15 cellular contexts compared by ENCODE assay signal in genomic region chr1:64483711-64484454, GRCh38. TPM values are rescaled to one million over a fixed set of nuclear protein-coding genes. Genes with fewer than 3 reads are reported as not detected.
DNase-seq lines count a peak whose midpoint lies in the region; ATAC-seq and TF ChIP-seq lines count a peak whose summit lies in the region.
"Had no signal": no experiment of that assay in that cellular context is flagged by ENCODE, and none has a peak within 500 bp of the region (broad histone marks: within the 10 kb centered on the region; RNA-seq: fewer than 3 reads in every experiment).

No MANE protein-coding gene starts in this region.

- H4K8ac ChIP-seq in trophoblast cell (ENCODE audit: low read depth, low read length): no peak overlapping the region

- H3K9ac ChIP-seq in PC-3 (ENCODE audit: low read length) (no peak overlapping the region), trophoblast cell (ENCODE audit: low read length) (no peak overlapping the region)

- H3K9me3 ChIP-seq in PC-3 (ENCODE audit: low read length) (no peaks in the 10 kb centered on the region), hepatocyte (ENCODE audit: low read depth) (no peaks in the 10 kb centered on the region), trophoblast cell (ENCODE audit: insufficient read depth, low read depth, low read length) (no peaks in the 10 kb centered on the region)
- H3K9me3 ChIP-seq: A549, HAP-1 had no signal

- TF ChIP-seq CTCF in GM23338 (conservative IDR thresholded peaks at IDR 0.05; ENCODE audit: low read depth in 2 of 2) (no peak), PC-3 (conservative IDR thresholded peaks at IDR 0.05; ENCODE audit: low read depth, low read length) (no peak), hepatocyte (IDR thresholded peaks at IDR 0.05; ENCODE audit: poor library complexity) (no peak)

- no peaks in the 10 kb centered on the region for H3K27me3 ChIP-seq in GM23338 (ENCODE audit: insufficient read depth)
- H3K27me3 ChIP-seq in PC-3 (ENCODE audit: low read length): no peaks in the 10 kb centered on the region
- no peaks in the 10 kb centered on the region for H3K27me3 ChIP-seq in hepatocyte
- H3K27me3 ChIP-seq in trophoblast cell (ENCODE audit: insufficient read depth, low read length): no peaks in the 10 kb centered on the region

- H3K4me1 Mint-ChIP-seq in GM23338: peaks cover 71% of the 10 kb centered on the region

- H3K4me1 ChIP-seq in GM23338 (ENCODE audit: insufficient read depth): peaks cover 67% of the 10 kb centered on the region
- peaks cover 15% of the 10 kb centered on the region for H3K4me1 ChIP-seq in PC-3 (ENCODE audit: insufficient read depth, low read length)
- H3K4me1 ChIP-seq in hepatocyte (ENCODE audit: insufficient read depth): peaks cover 46% of the 10 kb centered on the region
- H3K4me1 ChIP-seq in trophoblast cell (ENCODE audit: control insufficient read depth in 1 of 2, insufficient read depth in 2 of 2, low read length in 2 of 2): peaks cover 7 to 8% of the 10 kb centered on the region in 2 experiments
- H3K4me1 ChIP-seq: A549 had no signal

- no peaks in the 10 kb centered on the region; the same call in 2 of the 3 replicates for H3K36me3 Mint-ChIP-seq in GM23338 (ENCODE audit: low read depth)

- no peak overlapping the region for H3K4me3 ChIP-seq in GM23338
- no peak overlapping the region; the same call in 1 of the 2 replicates for H3K4me3 ChIP-seq in PC-3 (ENCODE audit: low read length)
- no peak overlapping the region for H3K4me3 ChIP-seq in hepatocyte
- H3K4me3 ChIP-seq in trophoblast cell (ENCODE audit: low read depth, low read length): no peak overlapping the region
- H3K4me3 ChIP-seq: A549, HAP-1 had no signal

- H2AFZ ChIP-seq in GM23338 (no peak overlapping the region), PC-3 (ENCODE audit: low read length) (no peak overlapping the region), hepatocyte (no peak overlapping the region), trophoblast cell (ENCODE audit: insufficient read depth, low read length, poor library complexity) (no peak overlapping the region)

- H4K91ac ChIP-seq in trophoblast cell (ENCODE audit: low read depth, low read length): peak overlapping the region; percentile 37

- ATAC-seq in GM23338 (peak; percentile 80), PC-3 (no peak; the same call in 1 of the 2 replicates)
- ATAC-seq: A549 had no signal

- H3K9me2 ChIP-seq in GM23338 (ENCODE audit: insufficient read depth) (no peaks in the 10 kb centered on the region), PC-3 (replicated peaks; ENCODE audit: low read length) (no peaks in the 10 kb centered on the region), hepatocyte (replicated peaks; ENCODE audit: insufficient read depth) (no peaks in the 10 kb centered on the region)

- POLR2A ChIA-PET in PC-3 (lab: Charles Lee; ENCODE audit: unreplicated experiment): no interaction called here

- no peak overlapping the region for H4K12ac ChIP-seq in trophoblast cell (ENCODE audit: low read depth, low read length)

- H2BK120ac ChIP-seq in trophoblast cell (ENCODE audit: insufficient read depth, low read length, poor library complexity): no peak overlapping the region

- H3K36me3 ChIP-seq in GM23338 (ENCODE audit: insufficient read depth) (no peaks in the 10 kb centered on the region), PC-3 (ENCODE audit: low read depth, low read length) (no peaks in the 10 kb centered on the region), hepatocyte (replicated peaks; ENCODE audit: insufficient read depth, low read depth) (no peaks in the 10 kb centered on the region), trophoblast cell (ENCODE audit: control insufficient read depth in 1 of 2, insufficient read depth in 2 of 2, low read length in 2 of 2) (no peaks in the 10 kb centered on the region)
- H3K36me3 ChIP-seq: HAP-1 had no signal

- H3K18ac ChIP-seq in trophoblast cell (ENCODE audit: low read length): no peak overlapping the region

- H2AK5ac ChIP-seq in trophoblast cell (ENCODE audit: low read length): no peak overlapping the region

- no peak overlapping the region for H2BK5ac ChIP-seq in trophoblast cell (ENCODE audit: low read depth, low read length, poor library complexity)

- H3K27ac Mint-ChIP-seq in GM23338: 0 out of 2 replicates have a peak overlapping the region, but pooled peaks have one; percentile 4

- H3K79me2 ChIP-seq in GM23338 (replicated peaks; ENCODE audit: insufficient read depth): peaks cover 100% of the 10 kb centered on the region
- H3K79me2 ChIP-seq in PC-3 (ENCODE audit: low read length): peaks cover 10% of the 10 kb centered on the region; the same call in 1 of the 2 replicates
- peaks cover 100% of the 10 kb centered on the region for H3K79me2 ChIP-seq in hepatocyte
- no peaks in the 10 kb centered on the region for H3K79me2 ChIP-seq in trophoblast cell (ENCODE audit: control insufficient read depth, insufficient read depth, low read length, poor library complexity)

- H3K23ac ChIP-seq in trophoblast cell (ENCODE audit: low read length): no peak overlapping the region

- WGBS in hepatocyte (ENCODE audit: low lambda C conversion rate, missing lambda C conversion rate): 91% methylated on average over 7 of the region's 7 CpGs
- WGBS in trophoblast cell (ENCODE audit: extremely low coverage, insufficient coverage, insufficient read length): no CpG with 5 or more reads among the region's 7 CpGs

- CTCF ChIA-PET in PC-3 (lab: Charles Lee): no interaction called here

- no peak overlapping the region for H3K14ac ChIP-seq in trophoblast cell (ENCODE audit: low read length)

- H2BK12ac ChIP-seq in trophoblast cell (ENCODE audit: low read length): no peak overlapping the region

- peak; percentile 76 for DNase-seq in GM23338 (ENCODE audit: low spot score)
- no peak for DNase-seq in PC-3
- DNase-seq in hepatocyte (ENCODE audit: low spot score): no peak
- DNase-seq in trophoblast cell: no peak
- no peak for DNase-seq in NCI-H524 (lab: John Stamatoyannopoulos, UW)
- DNase-seq in DMS53 (lab: John Stamatoyannopoulos, UW): no peak
- DNase-seq in posterior vena cava (ENCODE audit: low spot score): no peak
- DNase-seq in activated effector memory CD4-positive, alpha-beta T cell treated with Interleukin-2 at 50 U/mL for 16 hours: no peak
- DNase-seq: DMS 273 treated with DMSO at 0.1 percent for 48 hours, NCI-H187 treated with DMSO at 0.1 percent for 48 hours, NCI-H2171, NCI-H82 had no signal

- H3F3A ChIP-seq in GM23338 (replicated peaks; ENCODE audit: low read depth) (no peaks in the 10 kb centered on the region), PC-3 (ENCODE audit: low read length, unreplicated experiment) (no peaks in the 10 kb centered on the region)

- H3K9me3 Mint-ChIP-seq in GM23338: no peaks in the 10 kb centered on the region

- H3K4me3 Mint-ChIP-seq in GM23338: no peak overlapping the region

- H3K27ac ChIP-seq in GM23338 (ENCODE audit: low read depth): no peak overlapping the region
- peak overlapping the region; percentile 26 for H3K27ac ChIP-seq in PC-3 (ENCODE audit: low read length)
- peak overlapping the region; percentile 70 for H3K27ac ChIP-seq in hepatocyte
- no peak overlapping the region for H3K27ac ChIP-seq in trophoblast cell (ENCODE audit: low read depth, low read length)
- H3K27ac ChIP-seq: A549, C4-2B had no signal

- intact Hi-C loops in PC-3 (cut with micrococcal nuclease): loop anchor here (1.0 to 5.0 kb wide), 5 partner anchors 52 to 217 kb away; no protein-coding TSS in a partner anchor
- intact Hi-C loops in posterior vena cava (cut with DNase I): loop anchor here in 1 of 2 donors (10.0 kb wide), 1 partner anchor 51 kb away; no protein-coding TSS in a partner anchor

- H3K27me3 Mint-ChIP-seq in GM23338 (ENCODE audit: insufficient read depth, low read depth, poor library complexity): peaks cover 3% of the 10 kb centered on the region

- H3K4ac ChIP-seq in trophoblast cell (ENCODE audit: low read depth, low read length): no peak overlapping the region

- H3K79me1 ChIP-seq in trophoblast cell (ENCODE audit: low read length): peaks cover 6% of the 10 kb centered on the region

- no TSS peak for BruUV-seq in PC-3 (replicated peaks; lab: Mats Ljungman, UMichigan)

- H3K4me2 ChIP-seq in GM23338 (peak overlapping the region; percentile 6; the same call in 1 of the 2 replicates), PC-3 (ENCODE audit: low read length) (peak overlapping the region; percentile 59), hepatocyte (no peak overlapping the region), trophoblast cell (ENCODE audit: low read length) (no peak overlapping the region)
- H3K4me2 ChIP-seq: A549 had no signal

- H4K20me1 ChIP-seq in GM23338 (replicated peaks; ENCODE audit: insufficient read depth) (peaks cover 24% of the 10 kb centered on the region), PC-3 (ENCODE audit: low read length) (no peaks in the 10 kb centered on the region), hepatocyte (ENCODE audit: insufficient read depth, poor library complexity, severe bottlenecking) (peaks cover 24% of the 10 kb centered on the region)

TF ChIP-seq in GM23338, 12 proteins besides CTCF, POLR2A, EP300 and RAD21 (continues in another document):
- TF ChIP-seq ZNF331 (CRISPR knock-in tag; IDR thresholded peaks at IDR 0.05; ENCODE audit: low read depth): no peak

RNA-seq across cellular contexts. Expression of gene CACHD1, which starts 14.0 kb away (rescaled TPM):
- total RNA-seq in GM23338 (2014; rRNA removed; shearing (Covaris generic)): 40.7 and 43.7 TPM in 2 replicates
- polyA plus RNA-seq in GM23338 (2016; fragmentation: Nextera tagmentation; extraction: Ambion mirVana) (10.9 and 12.6 TPM in 2 replicates), hepatocyte (16.7 and 23.8 TPM in 2 replicates)
- total RNA-seq in PC-3 (2014; rRNA removed) (6.6 TPM in 2 replicates), hepatocyte (35.1 and 39.7 TPM in 2 replicates), posterior vena cava (10 to 100 TPM in 1 of 2 donors, 1 to 10 TPM in 1; 6.9 to 12.3 TPM)
- polyA plus RNA-seq in trophoblast cell (2013): 0.82 and 0.89 TPM in 2 replicates

Comparison
In these comparisons a context has a peak if more than half of its experiments do, and no peak if none do; other contexts are left out.
1. H3K27ac ChIP-seq: peak in PC-3 (single experiment) and hepatocyte (single experiment); none in GM23338 (single experiment) and trophoblast cell (single experiment).
2. H3K4me2 ChIP-seq: peak in GM23338 (single experiment) and PC-3 (single experiment); none in hepatocyte (single experiment) and trophoblast cell (single experiment).